Comparison of ENCODE assay signal across 24 cellular contexts in the genomic region with DNA sequence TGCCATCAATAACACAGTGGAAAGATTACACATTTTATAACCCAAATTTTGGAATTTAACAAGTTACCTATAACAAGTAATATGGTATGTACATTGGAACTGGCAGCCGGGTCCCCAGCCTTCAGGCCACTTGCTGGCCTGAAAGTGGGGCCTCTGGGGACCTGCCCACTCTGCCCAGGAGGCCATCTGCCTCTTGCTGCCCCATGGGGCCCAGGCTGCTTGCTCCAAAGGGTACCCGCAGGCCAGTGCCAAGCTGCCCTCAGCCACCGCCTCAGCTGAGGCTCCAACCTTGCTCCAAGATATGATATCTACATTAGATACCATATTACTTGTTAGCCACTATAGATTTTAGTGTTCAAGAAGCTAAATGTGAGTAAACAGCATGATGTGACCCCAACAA.
"Had no signal": no experiment of that assay in that cellular context is flagged by ENCODE, and none has a peak within 500 bp of the region (broad histone marks: within the 10 kb centered on the region; RNA-seq: fewer than 3 reads in every experiment).

No MANE protein-coding gene starts in this region.

- H3K4me1 ChIP-seq: pancreas, prostate gland, right lobe of liver, stomach, thyroid gland, tibial nerve, upper lobe of left lung, uterus had no signal

- H3K4me3 ChIP-seq: pancreas, prostate gland, right lobe of liver, skin epidermis, smooth muscle cell, stomach, thoracic aorta, thyroid gland, tibial nerve, upper lobe of left lung, uterus had no signal

- H3K27me3 ChIP-seq: pancreas, right lobe of liver, stomach, thyroid gland, tibial nerve, upper lobe of left lung, uterus had no signal

- DNase-seq: naive B cell; naive thymus-derived CD8-positive, alpha-beta T cell; nephron progenitor cell; occipital lobe; retina; right lobe of liver; stimulated activated CD4-positive, alpha-beta T cell treated with anti-CD3 and anti-CD28 coated beads, Interleukin-15, amount 100 ng/mL, for 24 hours; stimulated activated CD4-positive, alpha-beta T cell treated with anti-CD3 and anti-CD28 coated beads, Interleukin-2, amount 100 ng/mL, for 24 hours; stimulated activated CD4-positive, alpha-beta T cell treated with anti-CD3 and anti-CD28 coated beads, Interleukin-2, amount 100 ng/mL, for 48 hours; stimulated activated CD4-positive, alpha-beta T cell treated with anti-CD3 and anti-CD28 coated beads, Interleukin-4, amount 100 ng/mL, for 24 hours; stimulated activated naive B cell treated with anti-CD40 and anti-IgM and Interleukin-4, amounts not matched to agents 10 μg/mL and 1 μg/mL and 100 μg/mL, for 72 hours; stimulated activated naive CD4-positive, alpha-beta T cell treated with Interleukin-2 at 50 U/mL for 16 hours; stomach; thyroid gland; trophoblast cell; uterus had no signal

- ATAC-seq: naive thymus-derived CD8-positive, alpha-beta T cell; pancreas; right cardiac atrium; stimulated activated naive B cell treated with anti-CD40 and anti-IgM and Interleukin-4, amounts not matched to agents 10 μg/mL and 1 μg/mL and 100 μg/mL, for 72 hours had no signal

- H3K4me2 ChIP-seq: smooth muscle cell had no signal

- H3K36me3 ChIP-seq: pancreas, prostate gland, right lobe of liver, stomach, thoracic aorta, thyroid gland, tibial nerve, upper lobe of left lung, uterus had no signal

- FAIRE-seq: pancreas had no signal

- H3K9me3 ChIP-seq: pancreas, prostate gland, right lobe of liver, thoracic aorta, thyroid gland, uterus had no signal

- H3K27ac ChIP-seq: pancreas, prostate gland, right lobe of liver, skin epidermis, stomach, thoracic aorta, thyroid gland, tibial nerve, upper lobe of left lung, uterus had no signal
